ENCODE assay signal across 23 cellular contexts in genomic region chr5:170630226-170630625, GRCh38.
"Had no signal": no experiment of that assay in that cellular context is flagged by ENCODE, and none has a peak within 500 bp of the region (broad histone marks: within the 10 kb centered on the region; RNA-seq: fewer than 3 reads in every experiment).

No MANE protein-coding gene starts in this region.

- H3K4me3 Mint-ChIP-seq: activated CD8-positive, alpha-beta memory T cell treated with anti-CD3 and anti-CD28 coated beads, Interleukin-2, amount 10 ng/mL, durations not matched to agents 7 days and 5 days; activated naive CD4-positive, alpha-beta T cell treated with anti-CD3 and anti-CD28 coated beads for 36 hours; activated naive CD8-positive, alpha-beta T cell treated with anti-CD3 and anti-CD28 coated beads for 36 hours; activated T-cell treated with anti-CD3 and anti-CD28 coated beads, Interleukin-2, amount 50 U/mL, for 24 hours; activated T-helper 1 cell treated with anti-CD3 and anti-CD28 coated beads, Interleukin-12 subunit alpha, Interleukin-12 subunit beta, Interleukin-2, Interleukin-4 antibody, amounts not matched to agents 30 ng/mL and 10 ng/mL and 1 ng/mL, durations not matched to agents 14 hours and 24 hours and 36 hours; T-helper 1 cell treated with Interleukin-12 subunit alpha and Interleukin-12 subunit beta and Interleukin-4 antibody, amounts not matched to agents 30 μg/mL and 1 μg/mL, for 36 hours; WTC11 had no signal

- H3K27ac Mint-ChIP-seq: activated CD8-positive, alpha-beta memory T cell treated with anti-CD3 and anti-CD28 coated beads, Interleukin-2, amount 10 ng/mL, durations not matched to agents 7 days and 5 days; activated naive CD4-positive, alpha-beta T cell treated with anti-CD3 and anti-CD28 coated beads for 36 hours; activated naive CD8-positive, alpha-beta T cell treated with anti-CD3 and anti-CD28 coated beads for 36 hours; activated T-cell treated with anti-CD3 and anti-CD28 coated beads, Interleukin-2, amount 50 U/mL, for 24 hours; activated T-helper 1 cell treated with anti-CD3 and anti-CD28 coated beads, Interleukin-12 subunit alpha, Interleukin-12 subunit beta, Interleukin-2, Interleukin-4 antibody, amounts not matched to agents 30 ng/mL and 10 ng/mL and 1 ng/mL, durations not matched to agents 14 hours and 24 hours and 36 hours; T-helper 1 cell treated with Interleukin-12 subunit alpha and Interleukin-12 subunit beta and Interleukin-4 antibody, amounts not matched to agents 30 μg/mL and 1 μg/mL, for 36 hours; WTC11 had no signal

- ATAC-seq: activated CD8-positive, alpha-beta memory T cell treated with anti-CD3 and anti-CD28 coated beads, Interleukin-2, amount 10 ng/mL, durations not matched to agents 7 days and 5 days; Panc1; WTC11 had no signal

- H3K4me3 ChIP-seq: adrenal gland had no signal

- DNase-seq: activated CD4-positive, alpha-beta T cell treated with anti-CD3 and anti-CD28 coated beads for 48 hours; activated CD4-positive, alpha-beta T cell treated with anti-CD3 and anti-CD28 coated beads, Interleukin-2, amount 50 U/mL, for 48 hours; activated CD4-positive, CD25-positive, alpha-beta regulatory T cell treated with anti-CD3 and anti-CD28 coated beads, Interleukin-2, amount 50 U/mL, for 72 hours; activated CD8-positive, alpha-beta memory T cell treated with anti-CD3 and anti-CD28 coated beads, Interleukin-2, amount 10 ng/mL, durations not matched to agents 7 days and 5 days; activated gamma-delta T cell; activated naive CD4-positive, alpha-beta T cell treated with anti-CD3 and anti-CD28 coated beads for 36 hours; activated naive CD8-positive, alpha-beta T cell treated with anti-CD3 and anti-CD28 coated beads for 36 hours; activated T-cell treated with anti-CD3 and anti-CD28 coated beads, Interleukin-2, amount 50 U/mL, for 24 hours; NCI-H1105; NCI-H1436; NCI-H1694 treated with DMSO at 0.1 percent for 48 hours; NCI-H2029 treated with DMSO at 0.1 percent for 48 hours; NCI-H510A treated with DMSO at 0.1 percent for 48 hours; NCI-H774; RPMI8226; SHP77; T-helper 9 cell had no signal

- H3K36me3 ChIP-seq: adrenal gland had no signal

- H3K27ac ChIP-seq: KMS-11 had no signal

- H3K9me3 ChIP-seq: adrenal gland had no signal

- H3K9me3 Mint-ChIP-seq: activated naive CD4-positive, alpha-beta T cell treated with anti-CD3 and anti-CD28 coated beads for 36 hours; activated naive CD8-positive, alpha-beta T cell treated with anti-CD3 and anti-CD28 coated beads for 36 hours; activated T-cell treated with anti-CD3 and anti-CD28 coated beads, Interleukin-2, amount 50 U/mL, for 24 hours; activated T-helper 1 cell treated with anti-CD3 and anti-CD28 coated beads, Interleukin-12 subunit alpha, Interleukin-12 subunit beta, Interleukin-2, Interleukin-4 antibody, amounts not matched to agents 30 ng/mL and 10 ng/mL and 1 ng/mL, durations not matched to agents 14 hours and 24 hours and 36 hours; T-helper 1 cell treated with Interleukin-12 subunit alpha and Interleukin-12 subunit beta and Interleukin-4 antibody, amounts not matched to agents 30 μg/mL and 1 μg/mL, for 36 hours; WTC11 had no signal

- H3K27me3 ChIP-seq: adrenal gland had no signal

- H3K4me2 ChIP-seq: KMS-11 had no signal

- H3K36me3 Mint-ChIP-seq: activated CD8-positive, alpha-beta memory T cell treated with anti-CD3 and anti-CD28 coated beads, Interleukin-2, amount 10 ng/mL, durations not matched to agents 7 days and 5 days; activated naive CD8-positive, alpha-beta T cell treated with anti-CD3 and anti-CD28 coated beads for 36 hours; WTC11 had no signal

- H3K9ac ChIP-seq: KMS-11 had no signal
